In genomic region chr7:110977127-110977776, GRCh38 we compare ENCODE assay signal across 19 cellular contexts.
A peak's percentile ranks its signal among the peaks of the same experiment; 100 is the strongest.
DNase-seq lines count a peak whose midpoint lies in the region; ATAC-seq and TF ChIP-seq lines count a peak whose summit lies in the region.
"Had no signal": no experiment of that assay in that cellular context is flagged by ENCODE, and none has a peak within 500 bp of the region (broad histone marks: within the 10 kb centered on the region; RNA-seq: fewer than 3 reads in every experiment).

No MANE protein-coding gene starts in this region.

- H3K27ac Mint-ChIP-seq in CD8-positive, alpha-beta T cell = peak overlapping the region; percentile 88
- no peak overlapping the region for H3K27ac Mint-ChIP-seq in HFFc6
- peak overlapping the region; percentile 76 for H3K27ac Mint-ChIP-seq in activated T-helper 17 cell treated with anti-CD3 and anti-CD28 coated beads, Interleukin-2, amount 50 U/mL, for 72 hours
- peak overlapping the region; percentile 63 to 95 (median 82) for H3K27ac Mint-ChIP-seq in naive thymus-derived CD4-positive, alpha-beta T cell

- no peaks in the 10 kb centered on the region for H3K9me3 ChIP-seq in CD8-positive, alpha-beta T cell (ENCODE audit: low read length)
- H3K9me3 ChIP-seq in naive thymus-derived CD4-positive, alpha-beta T cell (ENCODE audit: control insufficient read depth in 2 of 3, low read length in 3 of 3) = no peaks in the 10 kb centered on the region
- no peaks in the 10 kb centered on the region for H3K9me3 ChIP-seq in left lung
- H3K9me3 ChIP-seq: SJSA1 had no signal

- peak overlapping the region; percentile 72 for H3K4me3 Mint-ChIP-seq in CD8-positive, alpha-beta T cell
- H3K4me3 Mint-ChIP-seq in HFFc6 = peak overlapping the region; percentile 32; the same call in 1 of the 2 replicates
- H3K4me3 Mint-ChIP-seq in activated T-helper 17 cell treated with anti-CD3 and anti-CD28 coated beads, Interleukin-2, amount 50 U/mL, for 72 hours = peak overlapping the region; percentile 71
- peak overlapping the region; percentile 18 to 83 (median 71) for H3K4me3 Mint-ChIP-seq in naive thymus-derived CD4-positive, alpha-beta T cell

- no peaks in the 10 kb centered on the region for H3K27me3 ChIP-seq in CD8-positive, alpha-beta T cell (ENCODE audit: insufficient read depth, low read length)
- H3K27me3 ChIP-seq in naive thymus-derived CD4-positive, alpha-beta T cell (ENCODE audit: control insufficient read depth in 2 of 2, insufficient read depth in 2 of 2, low read length in 2 of 2) = no peaks in the 10 kb centered on the region
- no peaks in the 10 kb centered on the region for H3K27me3 ChIP-seq in left lung
- H3K27me3 ChIP-seq: brain microvascular endothelial cell, hepatocyte, SJSA1 had no signal

- H3K4me1 Mint-ChIP-seq in CD8-positive, alpha-beta T cell (ENCODE audit: low read depth) = peaks cover 43% of the 10 kb centered on the region
- H3K4me1 Mint-ChIP-seq in HFFc6 (ENCODE audit: low read depth) = peaks cover 27% of the 10 kb centered on the region
- H3K4me1 Mint-ChIP-seq in activated T-helper 17 cell treated with anti-CD3 and anti-CD28 coated beads, Interleukin-2, amount 50 U/mL, for 72 hours = peaks cover 14% of the 10 kb centered on the region
- H3K4me1 Mint-ChIP-seq in naive thymus-derived CD4-positive, alpha-beta T cell = peaks cover 10 to 76% (median 53%) of the 10 kb centered on the region in 7 donors

- H3K36me3 ChIP-seq in CD8-positive, alpha-beta T cell (ENCODE audit: insufficient read depth, low read length) = no peaks in the 10 kb centered on the region
- H3K36me3 ChIP-seq in naive thymus-derived CD4-positive, alpha-beta T cell (ENCODE audit: control insufficient read depth in 2 of 3, insufficient read depth in 3 of 3, low read length in 3 of 3) = no peaks in the 10 kb centered on the region
- H3K36me3 ChIP-seq in left lung = no peaks in the 10 kb centered on the region
- H3K36me3 ChIP-seq: brain microvascular endothelial cell, SJSA1 had no signal

- H3K9me3 Mint-ChIP-seq in CD8-positive, alpha-beta T cell = no peaks in the 10 kb centered on the region
- no peaks in the 10 kb centered on the region for H3K9me3 Mint-ChIP-seq in HFFc6
- no peaks in the 10 kb centered on the region for H3K9me3 Mint-ChIP-seq in activated T-helper 17 cell treated with anti-CD3 and anti-CD28 coated beads, Interleukin-2, amount 50 U/mL, for 72 hours
- H3K9me3 Mint-ChIP-seq in naive thymus-derived CD4-positive, alpha-beta T cell = peaks cover 0 to 11% (median 0%) of the 10 kb centered on the region in 11 donors

- H3K36me3 Mint-ChIP-seq in CD8-positive, alpha-beta T cell = no peaks in the 10 kb centered on the region
- H3K36me3 Mint-ChIP-seq in HFFc6 (ENCODE audit: low read depth) = no peaks in the 10 kb centered on the region
- H3K36me3 Mint-ChIP-seq in activated T-helper 17 cell treated with anti-CD3 and anti-CD28 coated beads, Interleukin-2, amount 50 U/mL, for 72 hours (ENCODE audit: low read depth) = no peaks in the 10 kb centered on the region
- H3K36me3 Mint-ChIP-seq in naive thymus-derived CD4-positive, alpha-beta T cell = peaks cover 0 to 27% (median 0%) of the 10 kb centered on the region in 5 donors

- CTCF ChIA-PET in CD8-positive, alpha-beta T cell (lab: Charles Lee) = interaction anchor here (0.8 to 0.9 kb wide), 2 partner anchors 9 to 32 kb away, joined by 3 read pairs; no protein-coding TSS in a partner anchor
- CTCF ChIA-PET in naive thymus-derived CD4-positive, alpha-beta T cell (lab: Charles Lee) = interaction anchor here (1.1 to 1.4 kb wide), 3 partner anchors 8 to 106 kb away, joined by 3 to 4 read pairs (median 4); no protein-coding TSS in a partner anchor

- peak overlapping the region; percentile 5 for H3K4me3 ChIP-seq in CD8-positive, alpha-beta T cell (ENCODE audit: low read depth, low read length)
- H3K4me3 ChIP-seq in naive thymus-derived CD4-positive, alpha-beta T cell (ENCODE audit: low read length) = no peak overlapping the region
- no peak overlapping the region for H3K4me3 ChIP-seq in left lung
- H3K4me3 ChIP-seq: hepatocyte, lung, SJSA1 had no signal

- no peaks in the 10 kb centered on the region for H3K27me3 Mint-ChIP-seq in CD8-positive, alpha-beta T cell (ENCODE audit: low read depth)
- no peaks in the 10 kb centered on the region; the same call in 1 of the 2 replicates for H3K27me3 Mint-ChIP-seq in HFFc6 (ENCODE audit: insufficient read depth)
- H3K27me3 Mint-ChIP-seq in activated T-helper 17 cell treated with anti-CD3 and anti-CD28 coated beads, Interleukin-2, amount 50 U/mL, for 72 hours = no peaks in the 10 kb centered on the region
- no peaks in the 10 kb centered on the region for H3K27me3 Mint-ChIP-seq in naive thymus-derived CD4-positive, alpha-beta T cell

- ATAC-seq in CD8-positive, alpha-beta T cell = peak; percentile 46
- peak; percentile 92 for ATAC-seq in activated T-helper 17 cell treated with anti-CD3 and anti-CD28 coated beads, Interleukin-2, amount 50 U/mL, for 72 hours (replicated peaks)
- ATAC-seq in naive thymus-derived CD4-positive, alpha-beta T cell = peak; percentile 57
- ATAC-seq in left lung = no peak

- POLR2A ChIA-PET in CD8-positive, alpha-beta T cell (lab: Charles Lee) = interaction anchor here (1.0 to 1.2 kb wide), 2 partner anchors 100 to 299 kb away, joined by 3 read pairs; no protein-coding TSS in a partner anchor
- POLR2A ChIA-PET in naive thymus-derived CD4-positive, alpha-beta T cell (lab: Charles Lee) = interaction anchor here (0.7 to 1.3 kb wide), 2 partner anchors 53 to 106 kb away, joined by 3 to 5 read pairs; no protein-coding TSS in a partner anchor

- no peak overlapping the region for H3K27ac ChIP-seq in CD8-positive, alpha-beta T cell (ENCODE audit: low read depth, low read length)
- H3K27ac ChIP-seq in naive thymus-derived CD4-positive, alpha-beta T cell (ENCODE audit: low read depth, low read length) = peak overlapping the region; percentile 51
- no peak overlapping the region for H3K27ac ChIP-seq in left lung
- H3K27ac ChIP-seq: brain microvascular endothelial cell, hepatocyte, KMS-11, SJSA1 had no signal

- DNase-seq in CD8-positive, alpha-beta T cell = no peak
- DNase-seq in HFFc6 (no peak), left lung (no peak), GM19240 (ENCODE audit: insufficient read length, low spot score) (no peak), SKM-1 (lab: John Stamatoyannopoulos, UW; ENCODE audit: unreplicated experiment) (no peak)
- DNase-seq in naive thymus-derived CD4-positive, alpha-beta T cell = peak in 6 of 9 donors; percentile 17 to 53 (median 43)
- DNase-seq: activated CD4-positive, alpha-beta T cell treated with anti-CD3 and anti-CD28 coated beads for 48 hours; activated effector memory CD4-positive, alpha-beta T cell treated with Interleukin-2 at 50 U/mL for 16 hours; brain microvascular endothelial cell; cortex of kidney; islet precursor cell; NCI-H1105; NCI-H2107; NCI-H69 had no signal

- intact Hi-C loops in CD8-positive, alpha-beta T cell (cut with DNase I, micrococcal nuclease) = loop anchor here in 1 of 2 experiments (2.0 kb wide), 1 partner anchor 16 kb away; no protein-coding TSS in a partner anchor
- intact Hi-C loops in naive thymus-derived CD4-positive, alpha-beta T cell (cut with micrococcal nuclease) = loop anchor here (1.0 to 5.0 kb wide), 6 partner anchors 14 to 106 kb away; no protein-coding TSS in a partner anchor
- intact Hi-C loops in left lung (cut with DNase I) = no loop called here

- no peak for TF ChIP-seq CTCF in CD8-positive, alpha-beta T cell (IDR thresholded peaks at IDR 0.05)
- TF ChIP-seq CTCF in HFFc6 (IDR thresholded peaks at IDR 0.05) (no peak), left lung (IDR thresholded peaks at IDR 0.05) (no peak)

- H3K4me1 ChIP-seq in CD8-positive, alpha-beta T cell (ENCODE audit: insufficient read depth, low read length) = peaks cover 34% of the 10 kb centered on the region
- peaks cover 10 to 20% of the 10 kb centered on the region in 2 donors for H3K4me1 ChIP-seq in naive thymus-derived CD4-positive, alpha-beta T cell (ENCODE audit: control insufficient read depth in 2 of 2, insufficient read depth in 2 of 2, low read length in 2 of 2)
- no peaks in the 10 kb centered on the region for H3K4me1 ChIP-seq in left lung

Comparison
In these comparisons a context has a peak if more than half of its experiments do, and no peak if none do; other contexts are left out.
1. DNase-seq: peak in naive thymus-derived CD4-positive, alpha-beta T cell (6 of 9); none in CD8-positive, alpha-beta T cell (0 of 7), HFFc6 (single experiment), left lung (0 of 2), GM19240 (single experiment) and SKM-1 (single experiment).
2. intact Hi-C loops: an anchor here in naive thymus-derived CD4-positive, alpha-beta T cell (1.0 to 5.0 kb wide); none called in left lung.
3. Peak in every context shown above with its lines, with median percentiles within 50 percentile points of each other: H3K4me3 Mint-ChIP-seq.